ENCODE assay signal across 9 cellular contexts in genomic region chrX:24838624-24839023, GRCh38.
DNase-seq lines count a peak whose midpoint lies in the region; ATAC-seq and TF ChIP-seq lines count a peak whose summit lies in the region.
"Had no signal": no experiment of that assay in that cellular context is flagged by ENCODE, and none has a peak within 500 bp of the region (broad histone marks: within the 10 kb centered on the region; RNA-seq: fewer than 3 reads in every experiment).

No MANE protein-coding gene starts in this region.

- peak; percentile 66 for TF ChIP-seq CTCF in VCaP (conservative IDR thresholded peaks at IDR 0.05)

- H3K36me3 Mint-ChIP-seq in activated T-helper 2 cell treated with anti-CD3 and anti-CD28 coated beads, Interferon-gamma antibody, Interleukin-2, Interleukin-4, amounts not matched to agents 10 μg/mL and 5 μg/mL and 100 μg/mL, durations not matched to agents 14 hours and 24 hours and 36 hours (ENCODE audit: low read depth), result peaks cover 14% of the 10 kb centered on the region

- H3K27ac Mint-ChIP-seq in activated T-helper 2 cell treated with anti-CD3 and anti-CD28 coated beads, Interferon-gamma antibody, Interleukin-2, Interleukin-4, amounts not matched to agents 10 μg/mL and 5 μg/mL and 100 μg/mL, durations not matched to agents 14 hours and 24 hours and 36 hours, result no peak overlapping the region

- no peak overlapping the region for H3K27ac ChIP-seq in VCaP
- H3K27ac ChIP-seq: BLaER1 had no signal

- ATAC-seq in GM18873 (IDR thresholded peaks at IDR 0.05; ENCODE audit: low FRiP score, unreplicated experiment), result no peak

- intact Hi-C loops in activated T-helper 2 cell treated with anti-CD3 and anti-CD28 coated beads, Interferon-gamma antibody, Interleukin-2, Interleukin-4, amounts not matched to agents 10 μg/mL and 5 μg/mL and 100 μg/mL, durations not matched to agents 14 hours and 24 hours and 36 hours (cut with micrococcal nuclease), result loop anchor here (2.0 to 10.0 kb wide), 2 partner anchors 166 to 306 kb away; no protein-coding TSS in a partner anchor

- no peaks in the 10 kb centered on the region for H3K27me3 Mint-ChIP-seq in activated T-helper 2 cell treated with anti-CD3 and anti-CD28 coated beads, Interferon-gamma antibody, Interleukin-2, Interleukin-4, amounts not matched to agents 10 μg/mL and 5 μg/mL and 100 μg/mL, durations not matched to agents 14 hours and 24 hours and 36 hours (ENCODE audit: low read depth)

- H3K4me3 Mint-ChIP-seq in activated T-helper 2 cell treated with anti-CD3 and anti-CD28 coated beads, Interferon-gamma antibody, Interleukin-2, Interleukin-4, amounts not matched to agents 10 μg/mL and 5 μg/mL and 100 μg/mL, durations not matched to agents 14 hours and 24 hours and 36 hours (ENCODE audit: low read depth), result no peak overlapping the region

- no peaks in the 10 kb centered on the region for H3K9me3 Mint-ChIP-seq in activated T-helper 2 cell treated with anti-CD3 and anti-CD28 coated beads, Interferon-gamma antibody, Interleukin-2, Interleukin-4, amounts not matched to agents 10 μg/mL and 5 μg/mL and 100 μg/mL, durations not matched to agents 14 hours and 24 hours and 36 hours

- peak; percentile 27 for DNase-seq in NCI-H1105 treated with DMSO at 0.1 percent for 48 hours (lab: John Stamatoyannopoulos, UW)
- no peak for DNase-seq in NCI-H1105 (lab: John Stamatoyannopoulos, UW)
- DNase-seq in HT-29 (ENCODE audit: low spot score), result peak; percentile 16
- DNase-seq in iris pigment epithelial cell (ENCODE audit: low read depth), result peak; percentile 47
- no peak for DNase-seq in NK-92 treated with Interleukin-12 subunit alpha and Interleukin-12 subunit beta, amount 100 ng/mL, for 24 hours (lab: John Stamatoyannopoulos, UW)
- DNase-seq in activated T-helper 2 cell treated with anti-CD3 and anti-CD28 coated beads, Interferon-gamma antibody, Interleukin-2, Interleukin-4, amounts not matched to agents 10 μg/mL and 5 μg/mL and 100 μg/mL, durations not matched to agents 14 hours and 24 hours and 36 hours (ENCODE audit: low spot score), result no peak

- no peaks in the 10 kb centered on the region for H3K4me1 Mint-ChIP-seq in activated T-helper 2 cell treated with anti-CD3 and anti-CD28 coated beads, Interferon-gamma antibody, Interleukin-2, Interleukin-4, amounts not matched to agents 10 μg/mL and 5 μg/mL and 100 μg/mL, durations not matched to agents 14 hours and 24 hours and 36 hours (ENCODE audit: low read depth)

Comparison
In these comparisons a context has a peak if more than half of its experiments do, and no peak if none do; other contexts are left out.
1. DNase-seq: peak in NCI-H1105 treated with DMSO at 0.1 percent for 48 hours (single experiment), HT-29 (single experiment) and iris pigment epithelial cell (single experiment); none in NCI-H1105 (single experiment), NK-92 treated with Interleukin-12 subunit alpha and Interleukin-12 subunit beta, amount 100 ng/mL, for 24 hours (single experiment) and activated T-helper 2 cell treated with anti-CD3 and anti-CD28 coated beads, Interferon-gamma antibody, Interleukin-2, Interleukin-4, amounts not matched to agents 10 μg/mL and 5 μg/mL and 100 μg/mL, durations not matched to agents 14 hours and 24 hours and 36 hours (single experiment).